21 cellular contexts compared by ENCODE assay signal in genomic region chr5:154240595-154240994, GRCh38. TPM values are rescaled to one million over a fixed set of nuclear protein-coding genes. Genes with fewer than 3 reads are reported as not detected.
A peak's percentile ranks its signal among the peaks of the same experiment; 100 is the strongest.
DNase-seq lines count a peak whose midpoint lies in the region; TF ChIP-seq lines count a peak whose summit lies in the region.
"Had no signal": no experiment of that assay in that cellular context is flagged by ENCODE, and none has a peak within 500 bp of the region (broad histone marks: within the 10 kb centered on the region; RNA-seq: fewer than 3 reads in every experiment).

No MANE protein-coding gene starts in this region.

- H3K4me2 ChIP-seq in neural progenitor cell (peak overlapping the region; percentile 8), smooth muscle cell (peak overlapping the region; percentile 8)
- H3K4me2 ChIP-seq: BLaER1, KMS-11 had no signal

- in situ Hi-C loops in brain microvascular endothelial cell (cut with HindIII; ENCODE audit: low pct_ligation_motif_present, low sequenced_read_pairs): no loop called here

- H3K4me3 Mint-ChIP-seq in endodermal cell (no peak overlapping the region), neural progenitor cell (no peak overlapping the region)
- H3K4me3 Mint-ChIP-seq: CD4-positive, alpha-beta T cell had no signal

- TF ChIP-seq CTCF in endodermal cell (conservative IDR thresholded peaks at IDR 0.05): no peak
- no peak for TF ChIP-seq CTCF in neural progenitor cell (IDR thresholded peaks at IDR 0.05)
- no peak for TF ChIP-seq CTCF in smooth muscle cell (IDR thresholded peaks at IDR 0.05; ENCODE audit: borderline replicate concordance, insufficient read depth, poor library complexity, severe bottlenecking)
- no peak for TF ChIP-seq CTCF in brain microvascular endothelial cell (IDR thresholded peaks at IDR 0.05; ENCODE audit: low read depth, low read length, missing control alignments)

- H3K27me3 ChIP-seq in endodermal cell (ENCODE audit: control insufficient read depth, insufficient read depth, low read length, poor library complexity, severe bottlenecking) (no peaks in the 10 kb centered on the region), neural progenitor cell (no peaks in the 10 kb centered on the region), smooth muscle cell (ENCODE audit: low read depth) (no peaks in the 10 kb centered on the region), brain microvascular endothelial cell (replicated peaks) (no peaks in the 10 kb centered on the region)
- H3K27me3 ChIP-seq: BLaER1, Peyer's patch, SJSA1 had no signal

- H3K4me1 Mint-ChIP-seq in endodermal cell: peaks cover 50% of the 10 kb centered on the region
- peaks cover 86% of the 10 kb centered on the region for H3K4me1 Mint-ChIP-seq in neural progenitor cell

- H3K27ac Mint-ChIP-seq in endodermal cell (peak overlapping the region; percentile 46), neural progenitor cell (peak overlapping the region; percentile 89)
- H3K27ac Mint-ChIP-seq: CD4-positive, alpha-beta T cell had no signal

- H3K27me3 Mint-ChIP-seq in endodermal cell (ENCODE audit: insufficient read depth) (peaks cover 2% of the 10 kb centered on the region), neural progenitor cell (ENCODE audit: insufficient read depth, low read depth) (peaks cover 4% of the 10 kb centered on the region)
- H3K27me3 Mint-ChIP-seq: CD4-positive, alpha-beta T cell had no signal

- H3K36me3 ChIP-seq in endodermal cell (ENCODE audit: control insufficient read depth, insufficient read depth, low read length): no peaks in the 10 kb centered on the region
- H3K36me3 ChIP-seq in neural progenitor cell: no peaks in the 10 kb centered on the region
- H3K36me3 ChIP-seq in smooth muscle cell (ENCODE audit: low read depth): no peaks in the 10 kb centered on the region
- no peaks in the 10 kb centered on the region for H3K36me3 ChIP-seq in brain microvascular endothelial cell (replicated peaks)
- H3K36me3 ChIP-seq: BLaER1, Peyer's patch had no signal

- H3K4me1 ChIP-seq in endodermal cell (ENCODE audit: control insufficient read depth, insufficient read depth, low read length) (peaks cover 47% of the 10 kb centered on the region), neural progenitor cell (peaks cover 42% of the 10 kb centered on the region), smooth muscle cell (ENCODE audit: low read depth) (peaks cover 38% of the 10 kb centered on the region)

- H3K9me3 ChIP-seq in endodermal cell (ENCODE audit: control insufficient read depth, low read length): no peaks in the 10 kb centered on the region
- H3K9me3 ChIP-seq in neural progenitor cell (ENCODE audit: low read depth): no peaks in the 10 kb centered on the region
- H3K9me3 ChIP-seq in smooth muscle cell (replicated peaks; ENCODE audit: low read depth): no peaks in the 10 kb centered on the region
- H3K9me3 ChIP-seq: BLaER1, Peyer's patch, SJSA1 had no signal

- 84 to 92% methylated on average over 2 of the region's 2 CpGs for WGBS in endodermal cell (ENCODE audit: insufficient coverage in 1 of 2, insufficient read length in 1 of 2), 2 experiments
- 91% methylated on average over 2 of the region's 2 CpGs for WGBS in smooth muscle cell (ENCODE audit: low lambda C conversion rate)

- peaks cover 3% of the 10 kb centered on the region for H3K9me3 Mint-ChIP-seq in endodermal cell
- peaks cover 11% of the 10 kb centered on the region for H3K9me3 Mint-ChIP-seq in neural progenitor cell
- H3K9me3 Mint-ChIP-seq: CD4-positive, alpha-beta T cell had no signal

- H3K4me3 ChIP-seq in endodermal cell (ENCODE audit: low read length): peak overlapping the region; percentile 31
- H3K4me3 ChIP-seq in neural progenitor cell: no peak overlapping the region
- no peak overlapping the region for H3K4me3 ChIP-seq in smooth muscle cell
- no peak overlapping the region for H3K4me3 ChIP-seq in brain microvascular endothelial cell (ENCODE audit: low read depth, low read length)
- H3K4me3 ChIP-seq: BLaER1, GM12878, Peyer's patch, SJSA1 had no signal

- H3K9ac ChIP-seq in endodermal cell (ENCODE audit: extremely low read depth, low read length, poor library complexity, severe bottlenecking) (peak overlapping the region; percentile 26), neural progenitor cell (no peak overlapping the region), smooth muscle cell (ENCODE audit: low read depth) (no peak overlapping the region)
- H3K9ac ChIP-seq: BLaER1, KMS-11 had no signal

- DNase-seq in endodermal cell: no peak
- no peak for DNase-seq in neural progenitor cell (ENCODE audit: low spot score)
- no peak for DNase-seq in smooth muscle cell (lab: John Stamatoyannopoulos, UW; ENCODE audit: unreplicated experiment)
- no peak for DNase-seq in nucleus accumbens (lab: John Stamatoyannopoulos, UW)
- DNase-seq in stimulated activated CD4-positive, alpha-beta T cell treated with anti-CD3 and anti-CD28 coated beads, Interleukin-2, amount 100 ng/mL, for 48 hours: no peak
- no peak for DNase-seq in anterior cingulate cortex (lab: John Stamatoyannopoulos, UW)
- DNase-seq in brain microvascular endothelial cell: no peak
- DNase-seq: CD4-positive, alpha-beta T cell; COR-L47; DMS 273 treated with DMSO at 0.1 percent for 48 hours; DND-41; IMR-90; NCI-H1105; NCI-H2029 treated with DMSO at 0.1 percent for 48 hours; NCI-H345; NCI-H524; Peyer's patch had no signal

- H3K36me3 Mint-ChIP-seq in endodermal cell (ENCODE audit: low read depth) (no peaks in the 10 kb centered on the region), neural progenitor cell (peaks cover 4% of the 10 kb centered on the region)

- H2AFZ ChIP-seq in neural progenitor cell (replicated peaks) (no peak overlapping the region), smooth muscle cell (ENCODE audit: low read depth) (no peak overlapping the region)

- H3K27ac ChIP-seq in endodermal cell (ENCODE audit: low read depth, low read length): no peak overlapping the region
- no peak overlapping the region for H3K27ac ChIP-seq in neural progenitor cell
- H3K27ac ChIP-seq in smooth muscle cell (ENCODE audit: low read depth): no peak overlapping the region
- H3K27ac ChIP-seq in brain microvascular endothelial cell: no peak overlapping the region
- H3K27ac ChIP-seq: BLaER1, KMS-11, Peyer's patch, SJSA1 had no signal

- H3K79me2 ChIP-seq in neural progenitor cell (ENCODE audit: low read depth): no peaks in the 10 kb centered on the region
- peaks cover 11% of the 10 kb centered on the region for H3K79me2 ChIP-seq in smooth muscle cell (ENCODE audit: low read depth)

- H4K20me1 ChIP-seq in neural progenitor cell (ENCODE audit: low read depth) (peaks cover 4% of the 10 kb centered on the region), smooth muscle cell (ENCODE audit: low read depth) (peaks cover 8% of the 10 kb centered on the region)
- H4K20me1 ChIP-seq: BLaER1 had no signal

- peaks cover 15% of the 10 kb centered on the region for H3F3A ChIP-seq in neural progenitor cell (ENCODE audit: low read depth)
- no peaks in the 10 kb centered on the region for H3F3A ChIP-seq in smooth muscle cell (ENCODE audit: low read depth)

RNA-seq across cellular contexts. Expression of gene GALNT10, which starts 50.1 kb away (rescaled TPM):
- total RNA-seq in endodermal cell (10 to 100 TPM; 30.2 to 43.4 TPM), neural progenitor cell (ENCODE audit: low replicate concordance) (10.2 and 10.5 TPM in 2 replicates), smooth muscle cell (24.6 and 28.4 TPM in 2 replicates)
- 25.0 TPM for polyA plus RNA-seq in endodermal cell (2013, experiment 1 of 2)
- 25.7 TPM for polyA plus RNA-seq in endodermal cell (2013, experiment 2 of 2)
- 23.6 and 25.9 TPM in 2 replicates for polyA plus RNA-seq in smooth muscle cell
